ENCODE assay signal across 1 cellular context in genomic region chr6:167713088-167713475, GRCh38.
TF ChIP-seq lines count a peak whose summit lies in the region.

No MANE protein-coding gene starts in this region.

TF ChIP-seq in GM23338, 12 proteins besides CTCF, POLR2A, EP300 and RAD21 (continued from another document):
- no peak for TF ChIP-seq ZNF462 (CRISPR knock-in tag; IDR thresholded peaks at IDR 0.05)
